Comparison of ENCODE assay signal across 23 cellular contexts in genomic region chr10:82609845-82610244, GRCh38.
"Had no signal": no experiment of that assay in that cellular context is flagged by ENCODE, and none has a peak within 500 bp of the region (broad histone marks: within the 10 kb centered on the region; RNA-seq: fewer than 3 reads in every experiment).

No MANE protein-coding gene starts in this region.

- H3K36me3 ChIP-seq: colonic mucosa, gastroesophageal sphincter, heart left ventricle, sigmoid colon, thoracic aorta, upper lobe of right lung had no signal

- H3K4me3 ChIP-seq: colonic mucosa, gastroesophageal sphincter, heart left ventricle, lung, sigmoid colon, smooth muscle cell, thoracic aorta, upper lobe of right lung had no signal

- H3K9me3 ChIP-seq: colonic mucosa, gastroesophageal sphincter, sigmoid colon, upper lobe of right lung had no signal

- H3K27ac Mint-ChIP-seq: activated CD4-positive, alpha-beta memory T cell treated with anti-CD3 and anti-CD28 coated beads for 36 hours; activated naive CD4-positive, alpha-beta T cell treated with anti-CD3 and anti-CD28 coated beads, Interleukin-2, amount 10 ng/mL, durations not matched to agents 7 days and 5 days; activated T-cell treated with anti-CD3 and anti-CD28 coated beads, Interleukin-2, amount 50 U/mL, for 72 hours; mesothelial cell of epicardium; naive thymus-derived CD8-positive, alpha-beta T cell; progenitor cell of endocrine pancreas; T-helper 17 cell had no signal

- H3K4me1 ChIP-seq: colonic mucosa, gastroesophageal sphincter, heart left ventricle, sigmoid colon, upper lobe of right lung had no signal

- H3K36me3 Mint-ChIP-seq: activated CD4-positive, alpha-beta memory T cell treated with anti-CD3 and anti-CD28 coated beads for 36 hours; activated naive CD4-positive, alpha-beta T cell treated with anti-CD3 and anti-CD28 coated beads, Interleukin-2, amount 10 ng/mL, durations not matched to agents 7 days and 5 days; mesothelial cell of epicardium; naive thymus-derived CD8-positive, alpha-beta T cell had no signal

- H3K27me3 Mint-ChIP-seq: activated CD4-positive, alpha-beta memory T cell treated with anti-CD3 and anti-CD28 coated beads for 36 hours; activated naive CD4-positive, alpha-beta T cell treated with anti-CD3 and anti-CD28 coated beads, Interleukin-2, amount 10 ng/mL, durations not matched to agents 7 days and 5 days; naive thymus-derived CD8-positive, alpha-beta T cell; progenitor cell of endocrine pancreas; T-helper 17 cell had no signal

- H3K27me3 ChIP-seq: colonic mucosa, gastroesophageal sphincter, heart left ventricle, sigmoid colon, upper lobe of right lung had no signal

- H3K4me1 Mint-ChIP-seq: activated naive CD4-positive, alpha-beta T cell treated with anti-CD3 and anti-CD28 coated beads, Interleukin-2, amount 10 ng/mL, durations not matched to agents 7 days and 5 days; naive thymus-derived CD8-positive, alpha-beta T cell; T-helper 17 cell had no signal

- H3K4me2 ChIP-seq: smooth muscle cell had no signal

- DNase-seq: activated CD4-positive, alpha-beta memory T cell treated with anti-CD3 and anti-CD28 coated beads for 36 hours; activated CD4-positive, alpha-beta T cell treated with anti-CD3 and anti-CD28 coated beads for 48 hours; activated effector memory CD4-positive, alpha-beta T cell treated with Interleukin-2 at 50 U/mL for 16 hours; activated naive CD4-positive, alpha-beta T cell treated with anti-CD3 and anti-CD28 coated beads, Interleukin-2, amount 10 ng/mL, durations not matched to agents 7 days and 5 days; activated T-cell treated with anti-CD3 and anti-CD28 coated beads, Interleukin-2, amount 50 U/mL, for 72 hours; amygdala; colonic mucosa; heart left ventricle; kidney; naive thymus-derived CD8-positive, alpha-beta T cell; retina; sigmoid colon; stimulated activated CD4-positive, alpha-beta T cell treated with anti-CD3 and anti-CD28 coated beads, Interleukin-4, amount 100 ng/mL, for 1 hour; stimulated activated naive CD4-positive, alpha-beta T cell; T-helper 17 cell; upper lobe of right lung had no signal

- H3K4me3 Mint-ChIP-seq: activated CD4-positive, alpha-beta memory T cell treated with anti-CD3 and anti-CD28 coated beads for 36 hours; activated naive CD4-positive, alpha-beta T cell treated with anti-CD3 and anti-CD28 coated beads, Interleukin-2, amount 10 ng/mL, durations not matched to agents 7 days and 5 days; activated T-cell treated with anti-CD3 and anti-CD28 coated beads, Interleukin-2, amount 50 U/mL, for 72 hours; mesothelial cell of epicardium; naive thymus-derived CD8-positive, alpha-beta T cell; T-helper 17 cell had no signal

- H3K27ac ChIP-seq: colonic mucosa, epithelial cell of prostate, gastroesophageal sphincter, heart left ventricle, sigmoid colon, thoracic aorta, upper lobe of right lung had no signal

- ATAC-seq: activated T-cell treated with anti-CD3 and anti-CD28 coated beads, Interleukin-2, amount 50 U/mL, for 72 hours; gastroesophageal sphincter; heart left ventricle; naive thymus-derived CD8-positive, alpha-beta T cell; T-helper 17 cell; upper lobe of right lung had no signal
